ENCODE assay signal across 12 cellular contexts in the genomic region with DNA sequence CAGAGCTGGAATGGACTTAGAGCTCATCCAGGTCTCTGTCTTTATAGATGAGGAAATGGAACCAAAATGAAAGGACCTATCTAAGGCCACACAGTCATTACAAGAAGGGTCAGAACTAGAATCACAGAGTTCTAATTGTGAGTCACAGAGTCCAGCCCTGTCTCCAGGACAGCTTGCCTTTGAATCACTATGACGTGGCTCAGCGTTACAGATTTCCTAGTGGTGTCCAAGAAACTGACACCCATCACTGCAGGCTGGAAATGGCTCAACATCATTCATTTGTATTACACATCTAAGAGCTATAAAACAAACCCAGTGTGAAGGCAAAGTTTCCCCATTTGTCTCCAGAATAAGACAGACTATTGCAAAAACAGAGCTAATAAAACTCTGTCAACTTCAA.
DNase-seq lines count a peak whose midpoint lies in the region; TF ChIP-seq lines count a peak whose summit lies in the region.
"Had no signal": no experiment of that assay in that cellular context is flagged by ENCODE, and none has a peak within 500 bp of the region (broad histone marks: within the 10 kb centered on the region; RNA-seq: fewer than 3 reads in every experiment).

No MANE protein-coding gene starts in this region.

- TF ChIP-seq CTCF in RWPE1 (conservative IDR thresholded peaks at IDR 0.05; ENCODE audit: low read depth): no peak
- peak; percentile 13 for TF ChIP-seq CTCF in fibroblast of mammary gland (conservative IDR thresholded peaks at IDR 0.05; ENCODE audit: control insufficient read depth, insufficient read depth, low read depth, low read length)

- POLR2A ChIA-PET in RWPE1 (lab: Yijun Ruan, JAX; ENCODE audit: low non-redundant PET): no interaction called here

- peak; percentile 34 for DNase-seq in GOT3 (lab: John Stamatoyannopoulos, UW)
- DNase-seq in RWPE1 (ENCODE audit: low spot score): peak; percentile 79
- peak; percentile 100 for DNase-seq in fibroblast of mammary gland (ENCODE audit: low read depth)
- peak; percentile 97 for DNase-seq in skeletal muscle cell (ENCODE audit: low read depth)
- DNase-seq in NCI-H524 (lab: John Stamatoyannopoulos, UW): no peak
- no peak for DNase-seq in NCI-H524 treated with DMSO at 0.1 percent for 48 hours (lab: John Stamatoyannopoulos, UW)
- no peak for DNase-seq in activated CD4-positive, alpha-beta T cell treated with anti-CD3 and anti-CD28 coated beads for 1 hour
- no peak for DNase-seq in activated CD8-positive, alpha-beta memory T cell treated with anti-CD3 and anti-CD28 coated beads for 24 hours
- DNase-seq: activated effector memory CD4-positive, alpha-beta T cell treated with anti-CD3 and anti-CD28 coated beads, Interleukin-2, amount 50 U/mL, for 16 hours; effector CD4-positive, alpha-beta T cell; islet precursor cell had no signal

- H3K27ac ChIP-seq in RWPE1: no peak overlapping the region
- H3K27ac ChIP-seq: VCaP had no signal

- H3K4me3 ChIP-seq in fibroblast of mammary gland (ENCODE audit: control insufficient read depth, low read depth, low read length) (no peak overlapping the region), skeletal muscle cell (ENCODE audit: low read depth, low read length) (no peak overlapping the region)

- CTCF ChIA-PET in RWPE1 (lab: Yijun Ruan, JAX): no interaction called here

Comparison
In these comparisons a context has a peak if more than half of its experiments do, and no peak if none do; other contexts are left out.
1. DNase-seq: peak in GOT3 (single experiment), RWPE1 (single experiment), fibroblast of mammary gland (single experiment) and skeletal muscle cell (single experiment); none in NCI-H524 (0 of 2), NCI-H524 treated with DMSO at 0.1 percent for 48 hours (single experiment), activated CD4-positive, alpha-beta T cell treated with anti-CD3 and anti-CD28 coated beads for 1 hour (single experiment) and activated CD8-positive, alpha-beta memory T cell treated with anti-CD3 and anti-CD28 coated beads for 24 hours (single experiment).